In the genomic region with DNA sequence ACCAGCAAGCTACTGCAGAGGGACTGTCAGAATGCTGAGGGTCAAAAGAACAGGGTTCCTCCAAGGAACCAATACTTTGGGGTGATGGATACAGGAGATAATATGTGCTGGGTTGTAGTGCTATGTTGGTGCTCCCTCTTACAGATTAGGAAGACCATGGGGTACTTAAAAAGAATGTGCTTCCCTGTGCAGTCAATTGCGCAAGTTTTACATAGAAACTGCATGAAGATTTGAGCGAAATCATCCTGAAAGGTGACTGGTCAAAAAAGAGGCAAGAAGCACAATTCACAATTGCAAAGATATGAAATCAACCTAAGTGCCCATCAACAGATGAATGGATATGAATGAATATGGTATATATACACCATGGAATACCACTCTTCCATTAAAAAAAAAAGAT, we compare ENCODE assay signal across 35 cellular contexts. TPM values are rescaled to one million over a fixed set of nuclear protein-coding genes. Genes with fewer than 3 reads are reported as not detected.
"Had no signal": no experiment of that assay in that cellular context is flagged by ENCODE, and none has a peak within 500 bp of the region (broad histone marks: within the 10 kb centered on the region; RNA-seq: fewer than 3 reads in every experiment).

No MANE protein-coding gene starts in this region.

- ATAC-seq: activated CD8-positive, alpha-beta T cell treated with anti-CD3 and anti-CD28 coated beads for 36 hours; activated naive CD4-positive, alpha-beta T cell treated with anti-CD3 and anti-CD28 coated beads, Interleukin-2, amount 50 U/mL, for 72 hours; activated T-cell treated with anti-CD3 and anti-CD28 coated beads, Interleukin-2, amount 50 U/mL, for 4 hours; activated T-cell treated with anti-CD3 and anti-CD28 coated beads, Interleukin-2, amount 50 U/mL, for 72 hours; activated T-helper 17 cell treated with anti-CD3 and anti-CD28 coated beads, Interleukin-2, amount 50 U/mL, for 72 hours; body of pancreas had no signal

- H3K4me1 ChIP-seq: adrenal gland, body of pancreas, breast epithelium had no signal

- H3K9me3 ChIP-seq: adrenal gland, body of pancreas, breast epithelium had no signal

- DNase-seq: activated B cell treated with CpG ODN at 0.5 μM for 24 hours; activated CD4-positive, alpha-beta memory T cell treated with anti-CD3 and anti-CD28 coated beads for 36 hours; activated CD4-positive, alpha-beta T cell treated with anti-CD3 and anti-CD28 coated beads for 4 hours; activated CD4-positive, alpha-beta T cell treated with anti-CD3 and anti-CD28 coated beads, Interleukin-2, amount 10 ng/mL, durations not matched to agents 24 days and 14 days; activated CD4-positive, alpha-beta T cell treated with anti-CD3 and anti-CD28 coated beads, Interleukin-2, amount 50 U/mL, for 1 hour; activated CD4-positive, alpha-beta T cell treated with anti-CD3 and anti-CD28 coated beads, Interleukin-2, amount 50 U/mL, for 4 hours; activated CD4-positive, CD25-positive, alpha-beta regulatory T cell treated with anti-CD3 and anti-CD28 coated beads, Interleukin-2, amount 50 U/mL, for 72 hours; activated CD8-positive, alpha-beta memory T cell treated with anti-CD3 and anti-CD28 coated beads, Interleukin-2, amount 50 U/mL, for 4 hours; activated CD8-positive, alpha-beta T cell treated with anti-CD3 and anti-CD28 coated beads for 36 hours; activated effector memory CD4-positive, alpha-beta T cell treated with anti-CD3 and anti-CD28 coated beads, Interleukin-2, amount 50 U/mL, for 16 hours; activated gamma-delta T cell treated with Interleukin-2 at 50 U/mL for 16 hours; activated naive CD4-positive, alpha-beta T cell; activated naive CD4-positive, alpha-beta T cell treated with anti-CD3 and anti-CD28 coated beads for 36 hours; activated naive CD4-positive, alpha-beta T cell treated with anti-CD3 and anti-CD28 coated beads, Interleukin-2, amount 50 U/mL, for 16 hours; activated naive CD8-positive, alpha-beta T cell treated with anti-CD3 and anti-CD28 coated beads for 36 hours; activated T-cell treated with anti-CD3 and anti-CD28 coated beads for 4 hours; activated T-cell treated with anti-CD3 and anti-CD28 coated beads, Interleukin-2, amount 50 U/mL, for 1 hour; activated T-cell treated with anti-CD3 and anti-CD28 coated beads, Interleukin-2, amount 50 U/mL, for 4 hours; activated T-cell treated with anti-CD3 and anti-CD28 coated beads, Interleukin-2, amount 50 U/mL, for 72 hours; adrenal gland; amniotic stem cell; aorta; body of pancreas; brain microvascular endothelial cell; central memory CD4-positive, alpha-beta T cell; T-helper 2 cell; T-helper 9 cell had no signal

- H3K4me3 ChIP-seq: adrenal gland, body of pancreas, breast epithelium had no signal

- H3K27ac ChIP-seq: adrenal gland, body of pancreas, brain microvascular endothelial cell, breast epithelium, VCaP had no signal

- H3K27me3 ChIP-seq: adrenal gland, body of pancreas, brain microvascular endothelial cell, breast epithelium had no signal

- H3K36me3 ChIP-seq: adrenal gland, brain microvascular endothelial cell, breast epithelium had no signal

RNA-seq across cellular contexts. Expression of a gene that starts 33.9 kb away (rescaled TPM):
- total RNA-seq: activated B cell treated with CpG ODN at 0.5 μM for 24 hours; activated CD4-positive, alpha-beta memory T cell treated with anti-CD3 and anti-CD28 coated beads for 36 hours; activated CD4-positive, alpha-beta T cell treated with anti-CD3 and anti-CD28 coated beads, Interleukin-2, amount 10 ng/mL, durations not matched to agents 24 days and 14 days; activated CD8-positive, alpha-beta memory T cell treated with anti-CD3 and anti-CD28 coated beads for 36 hours; activated CD8-positive, alpha-beta T cell treated with anti-CD3 and anti-CD28 coated beads for 36 hours; activated naive CD4-positive, alpha-beta T cell treated with anti-CD3 and anti-CD28 coated beads for 36 hours; activated naive CD4-positive, alpha-beta T cell treated with anti-CD3 and anti-CD28 coated beads, Interleukin-2, amount 50 U/mL, for 72 hours; activated naive CD8-positive, alpha-beta T cell treated with anti-CD3 and anti-CD28 coated beads for 36 hours; activated T-cell treated with anti-CD3 and anti-CD28 coated beads, Interleukin-2, amount 50 U/mL, for 4 hours; activated T-cell treated with anti-CD3 and anti-CD28 coated beads, Interleukin-2, amount 50 U/mL, for 72 hours; activated T-helper 1 cell treated with anti-CD3 and anti-CD28 coated beads, Interleukin-12 subunit alpha, Interleukin-12 subunit beta, Interleukin-2, Interleukin-4 antibody, amounts not matched to agents 30 ng/mL and 10 ng/mL and 1 ng/mL, durations not matched to agents 14 hours and 24 hours and 36 hours; activated T-helper 17 cell treated with anti-CD3 and anti-CD28 coated beads, Interleukin-2, amount 50 U/mL, for 72 hours; adrenal gland; astrocyte; body of pancreas; breast epithelium; cardiac septum had no signal
- polyA plus RNA-seq: adrenal gland had no signal
